22 cellular contexts compared by ENCODE assay signal in genomic region chr2:38433607-38433975, GRCh38. TPM values are rescaled to one million over a fixed set of nuclear protein-coding genes. Genes with fewer than 3 reads are reported as not detected.
DNase-seq lines count a peak whose midpoint lies in the region; ATAC-seq and TF ChIP-seq lines count a peak whose summit lies in the region.
"Had no signal": no experiment of that assay in that cellular context is flagged by ENCODE, and none has a peak within 500 bp of the region (broad histone marks: within the 10 kb centered on the region; RNA-seq: fewer than 3 reads in every experiment).

No MANE protein-coding gene starts in this region.

- H3K27me3 ChIP-seq in MG63 (0 out of 2 replicates have a peak, but pooled peaks cover 2% of the 10 kb centered on the region), foreskin keratinocyte (no peaks in the 10 kb centered on the region)

- intact Hi-C loops in posterior vena cava (cut with DNase I): no loop called here

- DNase-seq in Caki2 (ENCODE audit: low read depth) (peak; percentile 51), MG63 (peak; percentile 61), T1000 (lab: John Stamatoyannopoulos, UW) (peak; percentile 16), foreskin keratinocyte (peak; percentile 87 to 95), posterior vena cava (ENCODE audit: low spot score) (no peak), HuH-7 (ENCODE audit: low spot score) (no peak), Kasumi-1 (lab: John Stamatoyannopoulos, UW) (no peak)
- DNase-seq: activated CD8-positive, alpha-beta memory T cell treated with anti-CD3 and anti-CD28 coated beads, Interleukin-2, amount 10 ng/mL, durations not matched to agents 7 days and 5 days; activated naive CD4-positive, alpha-beta T cell treated with Interleukin-2 at 50 U/mL for 16 hours; amygdala; CD8-positive, alpha-beta memory T cell; DMS153; effector CD4-positive, alpha-beta T cell; GF-D8; NCI-H1092; NCI-H2029; nephron progenitor cell; SHP77; stimulated activated CD4-positive, alpha-beta T cell treated with anti-CD3 and anti-CD28 coated beads, Interleukin-2, amount 100 ng/mL, for 24 hours; T-helper 9 cell; trophoblast cell had no signal

- no peaks in the 10 kb centered on the region for H3K36me3 ChIP-seq in MG63

- no peak overlapping the region for H3K4me3 ChIP-seq in MG63

- TF ChIP-seq CTCF in foreskin keratinocyte (conservative IDR thresholded peaks at IDR 0.05): no peak

- peak; percentile 89 for ATAC-seq in foreskin keratinocyte
- no peak for ATAC-seq in GM18909 (IDR thresholded peaks at IDR 0.05; ENCODE audit: poor library complexity, unreplicated experiment)
- ATAC-seq: activated CD8-positive, alpha-beta memory T cell treated with anti-CD3 and anti-CD28 coated beads, Interleukin-2, amount 10 ng/mL, durations not matched to agents 7 days and 5 days had no signal

- H3K4me1 ChIP-seq in foreskin keratinocyte: peaks cover 36% of the 10 kb centered on the region

- in situ Hi-C loops in Caki2 (cut with HindIII; ENCODE audit: low pct_unique_long_range_greater_than_20kb, low sequenced_read_pairs): no loop called here

- peak overlapping the region; percentile 62 for H3K27ac ChIP-seq in foreskin keratinocyte

- H3K9me3 ChIP-seq in MG63: no peaks in the 10 kb centered on the region; the same call in 1 of the 2 replicates

RNA-seq across cellular contexts. Expression of gene ATL2, which starts 56.5 kb away (rescaled TPM):
- total RNA-seq in Caki2 (2014; rRNA removed; shearing (Covaris generic); ENCODE audit: low replicate concordance): 65.8 and 121 TPM in 2 replicates
- total RNA-seq in MG63 (2014; rRNA removed; shearing (Covaris generic); ENCODE audit: low replicate concordance): 26.1 and 65.5 TPM in 2 replicates
- 51.2 and 62.0 TPM in 2 replicates for total RNA-seq in foreskin keratinocyte
- 13.1 and 17.6 TPM in 2 replicates for polyA plus RNA-seq in foreskin keratinocyte
- total RNA-seq in posterior vena cava: 10 to 100 TPM; 69.2 to 72.4 TPM

Comparison
In these comparisons a context has a peak if more than half of its experiments do, and no peak if none do; other contexts are left out.
1. DNase-seq: peak in Caki2 (single experiment), MG63 (single experiment), T1000 (single experiment) and foreskin keratinocyte (2 of 2); none in posterior vena cava (single experiment), HuH-7 (single experiment) and Kasumi-1 (0 of 2).